In genomic region chr13:94886191-94886590, GRCh38 we compare ENCODE assay signal across 23 cellular contexts.
DNase-seq lines count a peak whose midpoint lies in the region; ATAC-seq, FAIRE-seq and TF ChIP-seq lines count a peak whose summit lies in the region.
"Had no signal": no experiment of that assay in that cellular context is flagged by ENCODE, and none has a peak within 500 bp of the region (broad histone marks: within the 10 kb centered on the region; RNA-seq: fewer than 3 reads in every experiment).

No MANE protein-coding gene starts in this region.

- H3K27ac ChIP-seq in K562 (ENCODE audit: extremely low read depth, low read depth, low read length) (no peak overlapping the region), neural progenitor cell (no peak overlapping the region), dorsolateral prefrontal cortex (no peak overlapping the region)
- H3K27ac ChIP-seq: BLaER1, skin epidermis had no signal

- H3K4me1 Mint-ChIP-seq in neural progenitor cell, result no peaks in the 10 kb centered on the region
- H3K4me1 Mint-ChIP-seq: activated naive CD4-positive, alpha-beta T cell treated with anti-CD3 and anti-CD28 coated beads, Interleukin-2, amount 50 U/mL, for 24 hours; memory B cell; naive thymus-derived CD4-positive, alpha-beta T cell had no signal

- peaks cover 5% of the 10 kb centered on the region for H3K27me3 ChIP-seq in MG63
- no peaks in the 10 kb centered on the region for H3K27me3 ChIP-seq in K562 (ENCODE audit: control insufficient read depth in 2 of 2, insufficient read depth in 2 of 2, low read length in 2 of 2)
- no peaks in the 10 kb centered on the region for H3K27me3 ChIP-seq in neural progenitor cell
- H3K27me3 ChIP-seq in dorsolateral prefrontal cortex, result peaks cover 0 to 3% (median 0%) of the 10 kb centered on the region in 45 donors
- H3K27me3 ChIP-seq: BLaER1 had no signal

- no peak for TF ChIP-seq EP300 in K562 (IDR thresholded peaks at IDR 0.05; ENCODE audit: low read length)

- no peaks in the 10 kb centered on the region for H3K36me3 Mint-ChIP-seq in neural progenitor cell
- H3K36me3 Mint-ChIP-seq: activated naive CD4-positive, alpha-beta T cell treated with anti-CD3 and anti-CD28 coated beads, Interleukin-2, amount 50 U/mL, for 24 hours; memory B cell had no signal

- no peaks in the 10 kb centered on the region for H3F3A ChIP-seq in neural progenitor cell (ENCODE audit: low read depth)

- no peak for FAIRE-seq in K562 (lab: Jason Lieb, UNC)
- FAIRE-seq: keratinocyte had no signal

- no peak for ATAC-seq in K562
- ATAC-seq: activated CD8-positive, alpha-beta T cell treated with anti-CD3 and anti-CD28 coated beads for 36 hours; naive thymus-derived CD4-positive, alpha-beta T cell had no signal

- intact Hi-C loops in K562 (cut with micrococcal nuclease), result no loop called here
- intact Hi-C loops in dorsolateral prefrontal cortex (cut with DNase I), result no loop called here

- BruUV-seq in K562 (replicated peaks; lab: Mats Ljungman, UMichigan), result no TSS peak

- DNase-seq in Caki2 (ENCODE audit: low read depth) (peak; percentile 1), MG63 (peak; percentile 47), K562 (ENCODE audit: extremely low read depth in 1 of 4, low spot score in 3 of 4) (no peak), neural progenitor cell (ENCODE audit: low spot score) (peak; percentile 5), dorsolateral prefrontal cortex (no peak), hypothalamus (lab: John Stamatoyannopoulos, UW) (no peak), germinal center (ENCODE audit: low spot score) (no peak), ureter (ENCODE audit: low spot score) (no peak)
- DNase-seq: activated CD8-positive, alpha-beta T cell treated with anti-CD3 and anti-CD28 coated beads for 36 hours; activated T-cell treated with anti-CD3 and anti-CD28 coated beads, Interleukin-2, amount 50 U/mL, for 48 hours; erythroblast; GOT3; head of caudate nucleus; KBM-7; naive thymus-derived CD4-positive, alpha-beta T cell; SHP77; stimulated activated CD4-positive, alpha-beta T cell treated with anti-CD3 and anti-CD28 coated beads, Interleukin-4, amount 100 ng/mL, for 24 hours had no signal

- H3K27ac Mint-ChIP-seq in neural progenitor cell, result no peak overlapping the region
- H3K27ac Mint-ChIP-seq: activated CD8-positive, alpha-beta T cell treated with anti-CD3 and anti-CD28 coated beads for 36 hours; activated naive CD4-positive, alpha-beta T cell treated with anti-CD3 and anti-CD28 coated beads, Interleukin-2, amount 50 U/mL, for 24 hours; memory B cell; naive thymus-derived CD4-positive, alpha-beta T cell; T-helper 1 cell treated with Interleukin-12 subunit alpha and Interleukin-12 subunit beta and Interleukin-4 antibody, amounts not matched to agents 30 μg/mL and 1 μg/mL, for 36 hours had no signal

- H3K4me3 ChIP-seq in MG63 (no peak overlapping the region), K562 (no peak overlapping the region), neural progenitor cell (no peak overlapping the region), dorsolateral prefrontal cortex (no peak overlapping the region)
- H3K4me3 ChIP-seq: BLaER1, skin epidermis had no signal

- H3K36me3 ChIP-seq in MG63 (no peaks in the 10 kb centered on the region), K562 (ENCODE audit: control insufficient read depth, insufficient read depth, low read length) (no peaks in the 10 kb centered on the region), neural progenitor cell (peaks cover 2% of the 10 kb centered on the region)
- H3K36me3 ChIP-seq: BLaER1 had no signal

- 0% methylated on average over 2 of the region's 2 CpGs for WGBS in K562 (ENCODE audit: insufficient coverage, low coverage, missing lambda C conversion rate)

- POLR2A ChIA-PET in K562 (lab: Yijun Ruan, JAX), result no interaction called here

- TF ChIP-seq RAD21 in K562 (CRISPR knock-in tag; conservative IDR thresholded peaks at IDR 0.05 in 1 of 2, IDR thresholded peaks at IDR 0.05 in 1 of 2), result no peak

- peaks cover 3% of the 10 kb centered on the region for H3K27me3 Mint-ChIP-seq in neural progenitor cell (ENCODE audit: insufficient read depth, low read depth)
- H3K27me3 Mint-ChIP-seq: activated CD8-positive, alpha-beta T cell treated with anti-CD3 and anti-CD28 coated beads for 36 hours; memory B cell had no signal

- TF ChIP-seq POLR2A in K562 (conservative IDR thresholded peaks at IDR 0.05), result no peak

- no peaks in the 10 kb centered on the region for H4K20me1 ChIP-seq in K562 (replicated peaks; ENCODE audit: control insufficient read depth, insufficient read depth, low read length)
- no peaks in the 10 kb centered on the region for H4K20me1 ChIP-seq in neural progenitor cell (ENCODE audit: low read depth)
- H4K20me1 ChIP-seq: BLaER1 had no signal

- no peaks in the 10 kb centered on the region for H3K9me1 ChIP-seq in K562 (ENCODE audit: control insufficient read depth, insufficient read depth, low read length)

- no peaks in the 10 kb centered on the region for H3K79me2 ChIP-seq in K562 (ENCODE audit: control insufficient read depth, insufficient read depth, low read length)
- H3K79me2 ChIP-seq in neural progenitor cell (ENCODE audit: low read depth), result no peaks in the 10 kb centered on the region

- in situ Hi-C loops in Caki2 (cut with HindIII; ENCODE audit: low pct_unique_long_range_greater_than_20kb, low sequenced_read_pairs) (no loop called here), K562 (cut with MboI) (no loop called here)

- H3K4me2 ChIP-seq in K562 (ENCODE audit: insufficient read depth, low read length), result no peak overlapping the region
- no peak overlapping the region for H3K4me2 ChIP-seq in neural progenitor cell
- H3K4me2 ChIP-seq: BLaER1 had no signal

- no peak for TF ChIP-seq CTCF in K562 (IDR thresholded peaks at IDR 0.05 in 2 of 3, conservative IDR thresholded peaks at IDR 0.05 in 1 of 3; ENCODE audit: insufficient read depth in 2 of 3, low read depth in 1 of 3, low read length in 3 of 3)
- no peak for TF ChIP-seq CTCF in neural progenitor cell (IDR thresholded peaks at IDR 0.05)
- no peak for TF ChIP-seq CTCF in dorsolateral prefrontal cortex (IDR thresholded peaks at IDR 0.05 in 54 of 56, conservative IDR thresholded peaks at IDR 0.05 in 2 of 56; ENCODE audit: low read depth in 1 of 56, partially characterized antibody in 56 of 56)

- H3K9me3 ChIP-seq in MG63 (no peaks in the 10 kb centered on the region), K562 (replicated peaks; ENCODE audit: control insufficient read depth, insufficient read depth, low read depth, low read length) (no peaks in the 10 kb centered on the region), neural progenitor cell (ENCODE audit: low read depth) (no peaks in the 10 kb centered on the region)
- H3K9me3 ChIP-seq: BLaER1 had no signal

- peaks cover 4% of the 10 kb centered on the region for H3K9me3 Mint-ChIP-seq in neural progenitor cell
- H3K9me3 Mint-ChIP-seq: activated CD8-positive, alpha-beta T cell treated with anti-CD3 and anti-CD28 coated beads for 36 hours; activated naive CD4-positive, alpha-beta T cell treated with anti-CD3 and anti-CD28 coated beads, Interleukin-2, amount 50 U/mL, for 24 hours; naive thymus-derived CD4-positive, alpha-beta T cell; T-helper 1 cell treated with Interleukin-12 subunit alpha and Interleukin-12 subunit beta and Interleukin-4 antibody, amounts not matched to agents 30 μg/mL and 1 μg/mL, for 36 hours had no signal

- CTCF ChIA-PET in K562 (lab: Yijun Ruan, JAX; ENCODE audit: low intra/inter-chr PET ratio), result no interaction called here

- H3K4me3 Mint-ChIP-seq in neural progenitor cell, result no peak overlapping the region
- H3K4me3 Mint-ChIP-seq: activated CD8-positive, alpha-beta T cell treated with anti-CD3 and anti-CD28 coated beads for 36 hours; activated naive CD4-positive, alpha-beta T cell treated with anti-CD3 and anti-CD28 coated beads, Interleukin-2, amount 50 U/mL, for 24 hours; memory B cell; naive thymus-derived CD4-positive, alpha-beta T cell; T-helper 1 cell treated with Interleukin-12 subunit alpha and Interleukin-12 subunit beta and Interleukin-4 antibody, amounts not matched to agents 30 μg/mL and 1 μg/mL, for 36 hours had no signal

- H3K4me1 ChIP-seq in K562 (replicated peaks in 1 of 2; ENCODE audit: control insufficient read depth in 2 of 2, insufficient read depth in 2 of 2, low read length in 2 of 2) (no peaks in the 10 kb centered on the region), neural progenitor cell (peaks cover 3% of the 10 kb centered on the region)
- H3K4me1 ChIP-seq: BLaER1 had no signal

- H3K9ac ChIP-seq in K562 (ENCODE audit: insufficient read depth in 1 of 2, low read depth in 2 of 2, low read length in 2 of 2), result no peak overlapping the region
- no peak overlapping the region for H3K9ac ChIP-seq in neural progenitor cell
- H3K9ac ChIP-seq: BLaER1 had no signal

- H2AFZ ChIP-seq in K562 (ENCODE audit: low read depth, low read length) (no peak overlapping the region), neural progenitor cell (replicated peaks) (no peak overlapping the region)

TF ChIP-seq in K562, 482 proteins besides CTCF, POLR2A, EP300 and RAD21:
- TF ChIP-seq LEF1 (IDR thresholded peaks at IDR 0.05) (no peak), NFE2 (IDR thresholded peaks at IDR 0.05; ENCODE audit: low read depth) (peak; percentile 15; the same call in 1 of the 2 replicates), ZBTB17 (CRISPR knock-in tag; IDR thresholded peaks at IDR 0.05) (no peak), FOXJ3 (CRISPR knock-in tag; IDR thresholded peaks at IDR 0.05) (no peak), MECOM (CRISPR knock-in tag; IDR thresholded peaks at IDR 0.05) (no peak)

Comparison
In these comparisons a context has a peak if more than half of its experiments do, and no peak if none do; other contexts are left out.
1. DNase-seq: peak in Caki2 (single experiment), MG63 (single experiment) and neural progenitor cell (single experiment); none in K562 (0 of 4), dorsolateral prefrontal cortex (0 of 10), hypothalamus (0 of 51), germinal center (single experiment) and ureter (single experiment).